ENCODE assay signal across 1 cellular context in the genomic region with DNA sequence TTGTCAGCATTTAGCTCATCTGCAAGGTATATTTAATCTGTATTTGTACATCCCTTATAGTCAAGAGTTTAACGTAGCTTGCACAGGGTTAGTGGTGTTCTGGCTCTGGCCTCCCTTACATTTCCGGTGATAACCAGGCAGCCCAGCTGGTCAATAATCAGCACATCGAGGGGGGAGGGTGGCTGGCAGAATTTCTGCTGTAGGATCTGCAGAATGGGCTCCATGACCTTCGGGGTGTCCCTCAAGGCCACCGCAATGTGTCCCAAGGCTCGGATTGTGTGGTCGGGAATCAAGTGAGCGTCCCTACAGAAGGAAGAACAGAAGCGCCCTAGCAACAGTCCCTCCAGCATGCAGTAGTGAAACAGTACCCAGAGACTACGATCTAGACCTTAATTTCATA.
TF ChIP-seq lines count a peak whose summit lies in the region.

No MANE protein-coding gene starts in this region.

TF ChIP-seq in K562, 482 proteins besides CTCF, POLR2A, EP300 and RAD21:
- TF ChIP-seq ZBTB1 (CRISPR knock-in tag; IDR thresholded peaks at IDR 0.05; ENCODE audit: borderline replicate concordance, low read depth): no peak
- TF ChIP-seq, protein P1, sequence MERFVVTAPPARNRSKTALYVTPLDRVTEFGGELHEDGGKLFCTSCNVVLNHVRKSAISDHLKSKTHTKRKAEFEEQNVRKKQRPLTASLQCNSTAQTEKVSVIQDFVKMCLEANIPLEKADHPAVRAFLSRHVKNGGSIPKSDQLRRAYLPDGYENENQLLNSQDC (CRISPR knock-in tag; IDR thresholded peaks at IDR 0.05): no peak
- TF ChIP-seq BRCA1 (IDR thresholded peaks at IDR 0.05): no peak
- TF ChIP-seq BRCA1 (CRISPR knock-in tag; IDR thresholded peaks at IDR 0.05): 0 out of 2 replicates have a peak, but pooled peaks have one; percentile 28
- TF ChIP-seq TCF7L2 (IDR thresholded peaks at IDR 0.05; ENCODE audit: low read depth, low read length): 0 out of 2 replicates have a peak, but pooled peaks have one; percentile 13
- TF ChIP-seq MBD2 (IDR thresholded peaks at IDR 0.05; ENCODE audit: borderline replicate concordance, low read depth): no peak
- peak; percentile 30 for TF ChIP-seq STAG1 (CRISPR knock-in tag; IDR thresholded peaks at IDR 0.05; ENCODE audit: borderline replicate concordance)
- TF ChIP-seq, protein P2, sequence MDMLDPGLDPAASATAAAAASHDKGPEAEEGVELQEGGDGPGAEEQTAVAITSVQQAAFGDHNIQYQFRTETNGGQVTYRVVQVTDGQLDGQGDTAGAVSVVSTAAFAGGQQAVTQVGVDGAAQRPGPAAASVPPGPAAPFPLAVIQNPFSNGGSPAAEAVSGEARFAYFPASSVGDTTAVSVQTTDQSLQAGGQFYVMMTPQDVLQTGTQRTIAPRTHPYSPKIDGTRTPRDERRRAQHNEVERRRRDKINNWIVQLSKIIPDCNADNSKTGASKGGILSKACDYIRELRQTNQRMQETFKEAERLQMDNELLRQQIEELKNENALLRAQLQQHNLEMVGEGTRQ (CRISPR knock-in tag; IDR thresholded peaks at IDR 0.05): peak; percentile 12; the same call in 1 of the 2 replicates
- TF ChIP-seq KLF1 (tag; IDR thresholded peaks at IDR 0.05): no peak
- TF ChIP-seq, protein P3, sequence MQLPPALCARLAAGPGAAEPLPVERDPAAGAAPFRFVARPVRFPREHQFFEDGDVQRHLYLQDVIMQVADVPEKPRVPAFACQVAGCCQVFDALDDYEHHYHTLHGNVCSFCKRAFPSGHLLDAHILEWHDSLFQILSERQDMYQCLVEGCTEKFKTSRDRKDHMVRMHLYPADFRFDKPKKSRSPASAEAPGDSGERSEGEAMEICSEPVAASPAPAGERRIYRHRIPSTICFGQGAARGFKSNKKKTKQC (CRISPR knock-in tag; IDR thresholded peaks at IDR 0.05): no peak
- TF ChIP-seq PTRF (tag; IDR thresholded peaks at IDR 0.05): no peak
- no peak for TF ChIP-seq FOXP1 (CRISPR knock-in tag; IDR thresholded peaks at IDR 0.05)
- TF ChIP-seq SMARCE1 (IDR thresholded peaks at IDR 0.05): no peak
- no peak for TF ChIP-seq ARHGAP35 (IDR thresholded peaks at IDR 0.05; ENCODE audit: partially characterized antibody)
- no peak for TF ChIP-seq ZNF143 (CRISPR knock-in tag; IDR thresholded peaks at IDR 0.05)
- TF ChIP-seq, protein P4, sequence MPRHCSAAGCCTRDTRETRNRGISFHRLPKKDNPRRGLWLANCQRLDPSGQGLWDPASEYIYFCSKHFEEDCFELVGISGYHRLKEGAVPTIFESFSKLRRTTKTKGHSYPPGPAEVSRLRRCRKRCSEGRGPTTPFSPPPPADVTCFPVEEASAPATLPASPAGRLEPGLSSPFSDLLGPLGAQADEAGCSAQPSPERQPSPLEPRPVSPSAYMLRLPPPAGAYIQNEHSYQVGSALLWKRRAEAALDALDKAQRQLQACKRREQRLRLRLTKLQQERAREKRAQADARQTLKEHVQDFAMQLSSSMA (CRISPR knock-in tag; IDR thresholded peaks at IDR 0.05): peak; percentile 59; the same call in 1 of the 2 replicates
- TF ChIP-seq MED1 (CRISPR knock-in tag; IDR thresholded peaks at IDR 0.05; ENCODE audit: borderline replicate concordance): peak; percentile 75; the same call in 1 of the 2 replicates
- no peak for TF ChIP-seq PCBP2 (IDR thresholded peaks at IDR 0.05; ENCODE audit: low read depth, low read length, poor library complexity, severe bottlenecking)
TF ChIP-seq in K562: peak in this region for 6.
